ENCODE assay signal across 30 cellular contexts in the genomic region with DNA sequence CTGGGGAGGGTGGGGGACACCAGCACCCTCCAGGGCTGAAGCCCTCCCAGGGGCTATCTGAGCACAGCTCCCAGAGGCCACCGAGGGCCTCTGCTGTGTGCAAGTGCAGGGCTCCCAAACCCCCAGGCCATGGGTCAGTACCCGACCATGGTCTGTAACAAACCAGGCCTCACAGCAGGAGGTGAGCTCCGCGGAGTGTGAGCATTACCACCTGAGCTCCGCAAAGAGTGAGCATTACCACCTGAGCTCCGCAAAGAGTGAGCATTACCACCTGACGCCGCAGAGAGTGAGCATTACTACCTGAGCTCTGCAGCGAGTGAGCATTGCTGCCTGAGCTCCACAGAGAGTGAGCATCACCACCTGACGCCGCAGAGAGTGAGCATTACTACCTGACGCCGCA.
"Had no signal": no experiment of that assay in that cellular context is flagged by ENCODE, and none has a peak within 500 bp of the region (broad histone marks: within the 10 kb centered on the region; RNA-seq: fewer than 3 reads in every experiment).

No MANE protein-coding gene starts in this region.

- H3K9me2 ChIP-seq: SK-N-SH had no signal

- ATAC-seq: activated CD8-positive, alpha-beta memory T cell treated with anti-CD3 and anti-CD28 coated beads, Interleukin-2, amount 10 ng/mL, durations not matched to agents 7 days and 5 days; body of pancreas; K562 had no signal

- H3K27me3 Mint-ChIP-seq: activated B cell treated with CpG ODN at 0.5 μM for 24 hours; activated CD4-positive, alpha-beta T cell treated with anti-CD3 and anti-CD28 coated beads, Interleukin-2, amount 10 ng/mL, durations not matched to agents 24 days and 14 days; activated CD8-positive, alpha-beta memory T cell treated with anti-CD3 and anti-CD28 coated beads, Interleukin-2, amount 10 ng/mL, durations not matched to agents 7 days and 5 days; activated naive CD4-positive, alpha-beta T cell treated with anti-CD3 and anti-CD28 coated beads, Interleukin-2, amount 50 U/mL, for 24 hours had no signal

- H3K27me3 ChIP-seq: ascending aorta, body of pancreas, Peyer's patch, SJCRH30 had no signal

- H3K27ac Mint-ChIP-seq: activated B cell treated with CpG ODN at 0.5 μM for 24 hours; activated CD4-positive, alpha-beta T cell treated with anti-CD3 and anti-CD28 coated beads, Interleukin-2, amount 10 ng/mL, durations not matched to agents 24 days and 14 days; activated CD8-positive, alpha-beta memory T cell treated with anti-CD3 and anti-CD28 coated beads, Interleukin-2, amount 10 ng/mL, durations not matched to agents 7 days and 5 days; activated naive CD4-positive, alpha-beta T cell treated with anti-CD3 and anti-CD28 coated beads, Interleukin-2, amount 50 U/mL, for 24 hours; activated T-cell treated with anti-CD3 and anti-CD28 coated beads, Interleukin-2, amount 50 U/mL, for 24 hours; activated T-helper 1 cell treated with anti-CD3 and anti-CD28 coated beads, Interleukin-12 subunit alpha, Interleukin-12 subunit beta, Interleukin-2, Interleukin-4 antibody, amounts not matched to agents 30 ng/mL and 10 ng/mL and 1 ng/mL, durations not matched to agents 14 hours and 24 hours and 36 hours; T-helper 1 cell treated with Interleukin-12 subunit alpha and Interleukin-12 subunit beta and Interleukin-4 antibody, amounts not matched to agents 30 μg/mL and 1 μg/mL, for 36 hours had no signal

- H3K27ac ChIP-seq: ascending aorta, body of pancreas, Peyer's patch, RWPE1, SJCRH30 had no signal

- H3K36me3 ChIP-seq: ascending aorta, Peyer's patch, SJCRH30 had no signal

- H3K4me2 ChIP-seq: SK-N-SH had no signal

- H3K9me3 ChIP-seq: ascending aorta, body of pancreas, Peyer's patch, SJCRH30, SK-N-SH had no signal

- H3K4me3 ChIP-seq: ascending aorta, body of pancreas, K562, Peyer's patch, SJCRH30 had no signal

- H3K4me3 Mint-ChIP-seq: activated B cell treated with CpG ODN at 0.5 μM for 24 hours; activated CD4-positive, alpha-beta T cell treated with anti-CD3 and anti-CD28 coated beads, Interleukin-2, amount 10 ng/mL, durations not matched to agents 24 days and 14 days; activated CD8-positive, alpha-beta memory T cell treated with anti-CD3 and anti-CD28 coated beads, Interleukin-2, amount 10 ng/mL, durations not matched to agents 7 days and 5 days; activated naive CD4-positive, alpha-beta T cell treated with anti-CD3 and anti-CD28 coated beads, Interleukin-2, amount 50 U/mL, for 24 hours; activated T-cell treated with anti-CD3 and anti-CD28 coated beads, Interleukin-2, amount 50 U/mL, for 24 hours; activated T-helper 1 cell treated with anti-CD3 and anti-CD28 coated beads, Interleukin-12 subunit alpha, Interleukin-12 subunit beta, Interleukin-2, Interleukin-4 antibody, amounts not matched to agents 30 ng/mL and 10 ng/mL and 1 ng/mL, durations not matched to agents 14 hours and 24 hours and 36 hours; T-helper 1 cell treated with Interleukin-12 subunit alpha and Interleukin-12 subunit beta and Interleukin-4 antibody, amounts not matched to agents 30 μg/mL and 1 μg/mL, for 36 hours had no signal

- H3K4me1 Mint-ChIP-seq: activated B cell treated with CpG ODN at 0.5 μM for 24 hours; activated CD4-positive, alpha-beta T cell treated with anti-CD3 and anti-CD28 coated beads, Interleukin-2, amount 10 ng/mL, durations not matched to agents 24 days and 14 days; activated CD8-positive, alpha-beta memory T cell treated with anti-CD3 and anti-CD28 coated beads, Interleukin-2, amount 10 ng/mL, durations not matched to agents 7 days and 5 days; activated naive CD4-positive, alpha-beta T cell treated with anti-CD3 and anti-CD28 coated beads, Interleukin-2, amount 50 U/mL, for 24 hours had no signal

- H3K4me1 ChIP-seq: ascending aorta, body of pancreas, Peyer's patch, SJCRH30 had no signal

- DNase-seq: activated B cell treated with CpG ODN at 0.5 μM for 24 hours; activated CD4-positive, alpha-beta T cell treated with anti-CD3 and anti-CD28 coated beads for 1 hour; activated CD4-positive, alpha-beta T cell treated with anti-CD3 and anti-CD28 coated beads, Interleukin-2, amount 50 U/mL, for 48 hours; activated CD8-positive, alpha-beta memory T cell treated with anti-CD3 and anti-CD28 coated beads, Interleukin-2, amount 10 ng/mL, durations not matched to agents 7 days and 5 days; activated effector memory CD4-positive, alpha-beta T cell treated with Interleukin-2 at 50 U/mL for 16 hours; activated naive CD4-positive, alpha-beta T cell; activated T-cell treated with anti-CD3 and anti-CD28 coated beads, Interleukin-2, amount 50 U/mL, for 24 hours; body of pancreas; Karpas-422; MM.1S; NCI-H1105; NCI-H1436; NCI-H187; NCI-H2081; NCI-H510A treated with DMSO at 0.1 percent for 48 hours; NCI-H69; NK-92 treated with Interleukin-12 subunit alpha and Interleukin-12 subunit beta, amount 100 ng/mL, for 24 hours; OCI-M1; Peyer's patch; Right ventricle myocardium superior; SJCRH30; SK-N-SH; SW 1271 had no signal

- H3K36me3 Mint-ChIP-seq: activated CD8-positive, alpha-beta memory T cell treated with anti-CD3 and anti-CD28 coated beads, Interleukin-2, amount 10 ng/mL, durations not matched to agents 7 days and 5 days; activated naive CD4-positive, alpha-beta T cell treated with anti-CD3 and anti-CD28 coated beads, Interleukin-2, amount 50 U/mL, for 24 hours had no signal

- H3K9me3 Mint-ChIP-seq: activated naive CD4-positive, alpha-beta T cell treated with anti-CD3 and anti-CD28 coated beads, Interleukin-2, amount 50 U/mL, for 24 hours had no signal
